In the genomic region with DNA sequence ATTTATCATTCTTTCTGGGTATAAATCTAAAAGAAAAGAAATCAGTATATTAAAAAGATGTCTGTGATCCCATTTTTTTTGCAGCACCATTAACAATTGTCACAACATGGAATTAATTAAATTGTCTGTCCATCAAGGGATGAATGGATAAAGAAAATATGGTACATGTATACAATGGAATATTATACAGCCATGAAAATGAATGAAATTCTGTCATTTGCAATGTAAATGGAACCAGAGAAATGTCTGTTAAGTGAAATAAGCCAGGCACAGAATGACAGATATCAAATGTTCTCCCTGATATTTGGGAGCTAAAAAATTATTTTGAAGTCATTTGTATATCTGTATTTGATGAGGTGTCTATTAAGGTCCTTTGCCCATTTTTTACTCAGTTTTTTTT, we compare ENCODE assay signal across 28 cellular contexts.
"Had no signal": no experiment of that assay in that cellular context is flagged by ENCODE, and none has a peak within 500 bp of the region (broad histone marks: within the 10 kb centered on the region; RNA-seq: fewer than 3 reads in every experiment).

No MANE protein-coding gene starts in this region.

- DNase-seq: colonic mucosa; cortex of kidney; dermis blood vessel endothelial cell; dorsolateral prefrontal cortex; effector CD4-positive, alpha-beta T cell; effector CD8-positive, alpha-beta T cell; effector memory CD4-positive, alpha-beta T cell; effector memory CD8-positive, alpha-beta T cell; endodermal cell; erythroblast; esophagus squamous epithelium; foreskin fibroblast; foreskin keratinocyte; foreskin melanocyte; gastrocnemius medialis; glutamatergic neuron; head of caudate nucleus; heart left ventricle; heart right ventricle had no signal

- H2AFZ ChIP-seq: hepatocyte had no signal

- H3K79me2 ChIP-seq: hepatocyte had no signal

- FAIRE-seq: endometrium, endothelial cell of umbilical vein, frontal cortex had no signal

- H3K9me3 ChIP-seq: colonic mucosa, esophagus squamous epithelium had no signal

- H3K4me1 ChIP-seq: colonic mucosa, esophagus muscularis mucosa, esophagus squamous epithelium, foreskin keratinocyte, gastrocnemius medialis, gastroesophageal sphincter, heart left ventricle, heart right ventricle had no signal

- H3K4me2 ChIP-seq: hepatocyte had no signal

- H3K36me3 ChIP-seq: colonic mucosa, esophagus muscularis mucosa, esophagus squamous epithelium, gastrocnemius medialis, gastroesophageal sphincter, heart left ventricle, heart right ventricle had no signal

- H3K4me3 ChIP-seq: colonic mucosa, coronary artery, dorsolateral prefrontal cortex, esophagus muscularis mucosa, esophagus squamous epithelium, gastrocnemius medialis, gastroesophageal sphincter, heart left ventricle, heart right ventricle, hepatocyte had no signal

- ATAC-seq: effector memory CD8-positive, alpha-beta T cell; esophagus mucosa; foreskin keratinocyte; gastrocnemius medialis; gastroesophageal sphincter; heart left ventricle; heart right ventricle had no signal

- H3K27ac ChIP-seq: colonic mucosa, coronary artery, dorsolateral prefrontal cortex, epithelial cell of prostate, esophagus muscularis mucosa, esophagus squamous epithelium, foreskin keratinocyte, gastrocnemius medialis, gastroesophageal sphincter, heart left ventricle, heart right ventricle, hepatocyte had no signal

- H3K27me3 ChIP-seq: colonic mucosa, dorsolateral prefrontal cortex, esophagus muscularis mucosa, esophagus squamous epithelium, foreskin keratinocyte, gastrocnemius medialis, gastroesophageal sphincter, heart left ventricle, heart right ventricle, hepatocyte had no signal
